Comparison of ENCODE assay signal across 20 cellular contexts in the genomic region with DNA sequence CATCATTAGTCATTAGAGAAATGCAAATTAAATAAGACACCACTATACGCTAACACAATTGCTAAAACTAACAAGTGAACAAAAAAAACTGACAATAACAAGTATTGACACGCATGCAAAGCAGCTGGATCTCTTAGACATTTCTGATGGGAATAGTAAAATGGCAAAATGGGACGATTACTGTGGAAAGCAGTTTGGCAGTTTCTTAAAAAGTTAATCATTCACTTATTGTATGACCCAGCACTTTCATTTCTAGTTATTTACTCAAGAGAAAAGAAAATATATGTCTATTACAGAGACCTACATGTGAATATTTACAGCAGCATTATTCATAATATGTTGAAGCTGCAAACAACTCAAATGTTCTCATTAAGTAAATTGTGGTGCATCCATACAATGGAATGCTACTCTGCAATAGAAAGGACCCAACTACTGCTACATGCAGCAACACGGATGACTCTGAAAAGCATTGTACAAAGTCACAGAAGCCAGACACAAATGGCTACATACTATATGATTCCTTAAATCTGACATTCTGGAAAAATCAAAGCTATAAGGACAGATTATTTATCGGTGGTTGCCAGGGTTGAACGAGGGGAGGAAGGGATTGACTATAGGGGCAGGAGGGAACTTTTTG.
DNase-seq lines count a peak whose midpoint lies in the region; ATAC-seq, FAIRE-seq and TF ChIP-seq lines count a peak whose summit lies in the region.
"Had no signal": no experiment of that assay in that cellular context is flagged by ENCODE, and none has a peak within 500 bp of the region (broad histone marks: within the 10 kb centered on the region; RNA-seq: fewer than 3 reads in every experiment).

No MANE protein-coding gene starts in this region.

- H3K36me3 ChIP-seq in keratinocyte (ENCODE audit: control insufficient read depth in 2 of 2, extremely low read depth in 1 of 2, insufficient read depth in 2 of 2, low read length in 2 of 2) (no peaks in the 10 kb centered on the region), pancreas (no peaks in the 10 kb centered on the region)
- H3K36me3 ChIP-seq: BLaER1 had no signal

- no peaks in the 10 kb centered on the region for H3K79me2 ChIP-seq in keratinocyte (ENCODE audit: control insufficient read depth, insufficient read depth, low read length)

- ATAC-seq in pancreas (peak; percentile 71 to 86 (median 84)), HG03469 (IDR thresholded peaks at IDR 0.05; ENCODE audit: unreplicated experiment) (no peak), HG03520 (IDR thresholded peaks at IDR 0.05; ENCODE audit: unreplicated experiment) (no peak)
- ATAC-seq in naive thymus-derived CD8-positive, alpha-beta T cell: no peak
- ATAC-seq: GM23338, T-cell, upper lobe of right lung had no signal

- peaks cover 0 to 2% (median 0%) of the 10 kb centered on the region in 4 donors for H3K4me1 Mint-ChIP-seq in naive thymus-derived CD8-positive, alpha-beta T cell

- H3K9ac ChIP-seq in keratinocyte (ENCODE audit: control insufficient read depth, extremely low read depth, insufficient read depth, low read length): no peak overlapping the region
- H3K9ac ChIP-seq: BLaER1 had no signal

- no peak overlapping the region for H3K4me3 Mint-ChIP-seq in naive thymus-derived CD8-positive, alpha-beta T cell
- H3K4me3 Mint-ChIP-seq: activated naive CD4-positive, alpha-beta T cell treated with anti-CD3 and anti-CD28 coated beads, Interleukin-2, amount 50 U/mL, for 24 hours; activated T-helper 1 cell treated with anti-CD3 and anti-CD28 coated beads, Interleukin-12 subunit alpha, Interleukin-12 subunit beta, Interleukin-2, Interleukin-4 antibody, amounts not matched to agents 30 ng/mL and 10 ng/mL and 1 ng/mL, durations not matched to agents 14 hours and 24 hours and 36 hours; GM23338; stimulated activated naive CD8-positive, alpha-beta T cell treated with anti-CD3 and anti-CD28 coated beads, Interleukin-15, Interleukin-2, amounts not matched to agents 100 ng/mL and 50 ng/mL, for 24 hours; T-cell had no signal

- dilution Hi-C loops in keratinocyte (cut with MboI; ENCODE audit: extremely low pct_ligation_motif_present, low sequenced_read_pairs): no loop called here

- in situ Hi-C loops in ACHN (cut with HindIII; ENCODE audit: low pct_ligation_motif_present, low pct_unique_long_range_greater_than_20kb, low sequenced_read_pairs): no loop called here

- no peaks in the 10 kb centered on the region for H4K20me1 ChIP-seq in keratinocyte (ENCODE audit: control insufficient read depth, extremely low read depth, insufficient read depth, low read length)
- H4K20me1 ChIP-seq: BLaER1 had no signal

- H3K36me3 Mint-ChIP-seq in naive thymus-derived CD8-positive, alpha-beta T cell: peaks cover 0 to 5% (median 0%) of the 10 kb centered on the region in 3 donors

- TF ChIP-seq CTCF in keratinocyte (optimal IDR thresholded peaks at IDR 0.05 in 1 of 3, IDR thresholded peaks at IDR 0.05 in 1 of 3, conservative IDR thresholded peaks at IDR 0.05 in 1 of 3; ENCODE audit: extremely low read depth in 1 of 3, insufficient read depth in 2 of 3, low read length in 3 of 3) (no peak), pancreas (IDR thresholded peaks at IDR 0.05) (no peak)

- H3K9me3 ChIP-seq in keratinocyte (ENCODE audit: control insufficient read depth, low read depth, low read length): no peaks in the 10 kb centered on the region
- no peaks in the 10 kb centered on the region for H3K9me3 ChIP-seq in pancreas
- H3K9me3 ChIP-seq: BLaER1, upper lobe of right lung had no signal

- no peaks in the 10 kb centered on the region for H3K9me3 Mint-ChIP-seq in naive thymus-derived CD8-positive, alpha-beta T cell
- H3K9me3 Mint-ChIP-seq: activated naive CD4-positive, alpha-beta T cell treated with anti-CD3 and anti-CD28 coated beads, Interleukin-2, amount 50 U/mL, for 24 hours; activated T-helper 1 cell treated with anti-CD3 and anti-CD28 coated beads, Interleukin-12 subunit alpha, Interleukin-12 subunit beta, Interleukin-2, Interleukin-4 antibody, amounts not matched to agents 30 ng/mL and 10 ng/mL and 1 ng/mL, durations not matched to agents 14 hours and 24 hours and 36 hours; GM23338; stimulated activated naive CD8-positive, alpha-beta T cell treated with anti-CD3 and anti-CD28 coated beads, Interleukin-15, Interleukin-2, amounts not matched to agents 100 ng/mL and 50 ng/mL, for 24 hours; T-cell had no signal

- H3K27me3 ChIP-seq in keratinocyte (ENCODE audit: control insufficient read depth, extremely low read depth, insufficient read depth, low read length): no peaks in the 10 kb centered on the region
- no peaks in the 10 kb centered on the region for H3K27me3 ChIP-seq in pancreas
- H3K27me3 ChIP-seq: BLaER1, upper lobe of right lung had no signal

- no peak overlapping the region for H2AFZ ChIP-seq in keratinocyte (ENCODE audit: control insufficient read depth, low read length)
- H2AFZ ChIP-seq: GM23338 had no signal

- FAIRE-seq in keratinocyte (lab: Jason Lieb, UNC): peak; percentile 61
- FAIRE-seq in pancreas (lab: Jason Lieb, UNC): no peak
- FAIRE-seq: GM19239 had no signal

- POLR2A ChIA-PET in naive thymus-derived CD8-positive, alpha-beta T cell (lab: Charles Lee): no interaction called here

- H3K27me3 Mint-ChIP-seq in naive thymus-derived CD8-positive, alpha-beta T cell: peaks cover 0 to 4% (median 0%) of the 10 kb centered on the region in 5 donors
- H3K27me3 Mint-ChIP-seq: activated naive CD4-positive, alpha-beta T cell treated with anti-CD3 and anti-CD28 coated beads, Interleukin-2, amount 50 U/mL, for 24 hours; stimulated activated naive CD8-positive, alpha-beta T cell treated with anti-CD3 and anti-CD28 coated beads, Interleukin-15, Interleukin-2, amounts not matched to agents 100 ng/mL and 50 ng/mL, for 24 hours; T-cell had no signal

- no peak overlapping the region for H3K27ac Mint-ChIP-seq in naive thymus-derived CD8-positive, alpha-beta T cell
- H3K27ac Mint-ChIP-seq: activated naive CD4-positive, alpha-beta T cell treated with anti-CD3 and anti-CD28 coated beads, Interleukin-2, amount 50 U/mL, for 24 hours; activated T-helper 1 cell treated with anti-CD3 and anti-CD28 coated beads, Interleukin-12 subunit alpha, Interleukin-12 subunit beta, Interleukin-2, Interleukin-4 antibody, amounts not matched to agents 30 ng/mL and 10 ng/mL and 1 ng/mL, durations not matched to agents 14 hours and 24 hours and 36 hours; GM23338; stimulated activated naive CD8-positive, alpha-beta T cell treated with anti-CD3 and anti-CD28 coated beads, Interleukin-15, Interleukin-2, amounts not matched to agents 100 ng/mL and 50 ng/mL, for 24 hours; T-cell had no signal

- intact Hi-C loops in pancreas (cut with DNase I): no loop called here

- WGBS in pancreas, 2 donors: 35 to 40% methylated on average over 6 of the region's 6 CpGs

- no peaks in the 10 kb centered on the region for H3K9me1 ChIP-seq in keratinocyte (ENCODE audit: control insufficient read depth, extremely low read depth, insufficient read depth, low read length)

- DNase-seq in ACHN (peak; percentile 4), NCI-H1930 (lab: John Stamatoyannopoulos, UW) (peak; percentile 11 to 33), keratinocyte (ENCODE audit: low read depth, low spot score) (no peak), pancreas (no peak), GOT3 (lab: John Stamatoyannopoulos, UW) (no peak)
- no peak for DNase-seq in naive thymus-derived CD8-positive, alpha-beta T cell
- DNase-seq: KBM-7; NCI-H1694; NCI-H748 treated with DMSO at 0.1 percent for 48 hours; stimulated activated CD4-positive, alpha-beta T cell treated with anti-CD3 and anti-CD28 coated beads, Interleukin-4, amount 100 ng/mL, for 24 hours; T-cell; upper lobe of right lung had no signal

- H3K4me1 ChIP-seq in keratinocyte (ENCODE audit: control insufficient read depth, extremely low read depth, insufficient read depth, low read length) (peaks cover 4% of the 10 kb centered on the region), pancreas (peaks cover 9 to 26% (median 11%) of the 10 kb centered on the region in 3 donors)

- no peak overlapping the region for H3K4me3 ChIP-seq in keratinocyte (ENCODE audit: control insufficient read depth in 2 of 3, extremely low read depth in 1 of 3, insufficient read depth in 2 of 3, low read depth in 1 of 3, low read length in 3 of 3)
- no peak overlapping the region for H3K4me3 ChIP-seq in pancreas
- H3K4me3 ChIP-seq: BLaER1, GM23338, upper lobe of right lung had no signal

- H3K27ac ChIP-seq in keratinocyte (ENCODE audit: control insufficient read depth, insufficient read depth, low read length) (no peak overlapping the region), pancreas (peak overlapping the region in 1 of 4 donors; percentile 14)
- H3K27ac ChIP-seq: BLaER1, upper lobe of right lung had no signal

- H3K4me2 ChIP-seq in keratinocyte (ENCODE audit: control insufficient read depth, extremely low read depth, insufficient read depth, low read depth, low read length): no peak overlapping the region
- H3K4me2 ChIP-seq: BLaER1, GM23338 had no signal

Comparison
In these comparisons a context has a peak if more than half of its experiments do, and no peak if none do; other contexts are left out.
1. DNase-seq: peak in ACHN (single experiment) and NCI-H1930 (2 of 2); none in keratinocyte (single experiment), pancreas (0 of 6), GOT3 (single experiment) and naive thymus-derived CD8-positive, alpha-beta T cell (0 of 10).
2. ATAC-seq: peak in pancreas (4 of 4); none in HG03469 (single experiment), HG03520 (single experiment) and naive thymus-derived CD8-positive, alpha-beta T cell (0 of 2).